In genomic region chr1:109282497-109282951, GRCh38 we compare ENCODE assay signal across 9 cellular contexts. TPM values are rescaled to one million over a fixed set of nuclear protein-coding genes. Genes with fewer than 3 reads are reported as not detected.
DNase-seq lines count a peak whose midpoint lies in the region; ATAC-seq and TF ChIP-seq lines count a peak whose summit lies in the region.
"Had no signal": no experiment of that assay in that cellular context is flagged by ENCODE, and none has a peak within 500 bp of the region (broad histone marks: within the 10 kb centered on the region; RNA-seq: fewer than 3 reads in every experiment).

No MANE protein-coding gene starts in this region.

- peak overlapping the region; percentile 15 to 60 (median 19) for H3K4me3 ChIP-seq in thyroid gland (replicated peaks in 1 of 3)

- H3K4me1 ChIP-seq in thyroid gland: peaks cover 18 to 24% of the 10 kb centered on the region in 2 donors

- H3K36me3 ChIP-seq in thyroid gland: no peaks in the 10 kb centered on the region

- TF ChIP-seq POLR2A in thyroid gland (IDR thresholded peaks at IDR 0.05): no peak

- H3K27me3 ChIP-seq in thyroid gland: no peaks in the 10 kb centered on the region

- H3K9me3 Mint-ChIP-seq in activated CD4-positive, alpha-beta T cell treated with anti-CD3 and anti-CD28 coated beads, Interleukin-2, amount 10 ng/mL, durations not matched to agents 7 days and 5 days: no peaks in the 10 kb centered on the region
- H3K9me3 Mint-ChIP-seq in activated naive CD8-positive, alpha-beta T cell treated with anti-CD3 and anti-CD28 coated beads, Interleukin-2, amount 50 U/mL, for 24 hours: no peaks in the 10 kb centered on the region

- DNase-seq in activated CD4-positive, alpha-beta T cell treated with anti-CD3 and anti-CD28 coated beads, Interleukin-2, amount 10 ng/mL, durations not matched to agents 7 days and 5 days: no peak
- DNase-seq in activated CD4-positive, alpha-beta T cell treated with anti-CD3 and anti-CD28 coated beads, Interleukin-2, amount 50 U/mL, for 1 hour: no peak
- DNase-seq in activated naive CD8-positive, alpha-beta T cell treated with anti-CD3 and anti-CD28 coated beads, Interleukin-2, amount 50 U/mL, for 24 hours: no peak
- DNase-seq in left kidney (ENCODE audit: low read depth, low spot score) (peak; percentile 34), thyroid gland (no peak), cerebellar nuclear complex (lab: John Stamatoyannopoulos, UW) (no peak), AG20443 (ENCODE audit: low spot score) (no peak), NCI-H1694 treated with DMSO at 0.1 percent for 48 hours (lab: John Stamatoyannopoulos, UW) (no peak)

- H3K4me3 Mint-ChIP-seq in activated CD4-positive, alpha-beta T cell treated with anti-CD3 and anti-CD28 coated beads, Interleukin-2, amount 10 ng/mL, durations not matched to agents 7 days and 5 days: peak overlapping the region; percentile 100
- H3K4me3 Mint-ChIP-seq in activated naive CD8-positive, alpha-beta T cell treated with anti-CD3 and anti-CD28 coated beads, Interleukin-2, amount 50 U/mL, for 24 hours: peak overlapping the region; percentile 99

- intact Hi-C loops in thyroid gland (cut with DNase I): loop anchor here (5.0 kb wide), 1 partner anchor 115 kb away; the partner anchor contains the start of gene SORT1

- H3K27me3 Mint-ChIP-seq in activated CD4-positive, alpha-beta T cell treated with anti-CD3 and anti-CD28 coated beads, Interleukin-2, amount 10 ng/mL, durations not matched to agents 7 days and 5 days: no peaks in the 10 kb centered on the region
- peaks cover 2% of the 10 kb centered on the region for H3K27me3 Mint-ChIP-seq in activated naive CD8-positive, alpha-beta T cell treated with anti-CD3 and anti-CD28 coated beads, Interleukin-2, amount 50 U/mL, for 24 hours

- peak overlapping the region in 1 of 3 donors; percentile 90 for H3K27ac ChIP-seq in thyroid gland

- peaks cover 32% of the 10 kb centered on the region for H3K4me1 Mint-ChIP-seq in activated CD4-positive, alpha-beta T cell treated with anti-CD3 and anti-CD28 coated beads, Interleukin-2, amount 10 ng/mL, durations not matched to agents 7 days and 5 days
- peaks cover 12% of the 10 kb centered on the region for H3K4me1 Mint-ChIP-seq in activated naive CD8-positive, alpha-beta T cell treated with anti-CD3 and anti-CD28 coated beads, Interleukin-2, amount 50 U/mL, for 24 hours

- TF ChIP-seq CTCF in thyroid gland (IDR thresholded peaks at IDR 0.05): no peak

- peaks cover 27% of the 10 kb centered on the region for H3K36me3 Mint-ChIP-seq in activated CD4-positive, alpha-beta T cell treated with anti-CD3 and anti-CD28 coated beads, Interleukin-2, amount 10 ng/mL, durations not matched to agents 7 days and 5 days (ENCODE audit: low read depth)
- H3K36me3 Mint-ChIP-seq in activated naive CD8-positive, alpha-beta T cell treated with anti-CD3 and anti-CD28 coated beads, Interleukin-2, amount 50 U/mL, for 24 hours (ENCODE audit: low read depth): no peaks in the 10 kb centered on the region

- no peaks in the 10 kb centered on the region for H3K9me3 ChIP-seq in thyroid gland

- H3K27ac Mint-ChIP-seq in activated CD4-positive, alpha-beta T cell treated with anti-CD3 and anti-CD28 coated beads, Interleukin-2, amount 10 ng/mL, durations not matched to agents 7 days and 5 days: peak overlapping the region; percentile 96
- H3K27ac Mint-ChIP-seq in activated naive CD8-positive, alpha-beta T cell treated with anti-CD3 and anti-CD28 coated beads, Interleukin-2, amount 50 U/mL, for 24 hours: peak overlapping the region; percentile 90

- WGBS in thyroid gland, 2 donors: 8 to 10% methylated on average over 10 of the region's 10 CpGs

- ATAC-seq in activated naive CD8-positive, alpha-beta T cell treated with anti-CD3 and anti-CD28 coated beads, Interleukin-2, amount 50 U/mL, for 24 hours: no peak

- CTCF ChIA-PET in activated CD4-positive, alpha-beta T cell treated with anti-CD3 and anti-CD28 coated beads, Interleukin-2, amount 10 ng/mL, durations not matched to agents 7 days and 5 days (lab: Charles Lee): interaction anchor here (0.8 to 7.7 kb wide), 9 partner anchors 13 to 253 kb away, joined by 3 to 50 read pairs (median 4); partner anchors contain the start of genes AMIGO1 and SORT1

- POLR2A ChIA-PET in activated CD4-positive, alpha-beta T cell treated with anti-CD3 and anti-CD28 coated beads, Interleukin-2, amount 10 ng/mL, durations not matched to agents 7 days and 5 days (lab: Charles Lee): no interaction called here

RNA-seq across cellular contexts. Expression of gene PSRC1, which starts 0.4 kb away (rescaled TPM):
- total RNA-seq in activated CD4-positive, alpha-beta T cell treated with anti-CD3 and anti-CD28 coated beads, Interleukin-2, amount 10 ng/mL, durations not matched to agents 7 days and 5 days: 10 to 100 TPM; 32.7 to 34.5 TPM
- 1 to 10 TPM; 1.0 to 4.0 (median 2.2) TPM for total RNA-seq in thyroid gland

RNA-seq across cellular contexts. Expression of gene MYBPHL, which starts 24.3 kb away (rescaled TPM):
- not detected for total RNA-seq in activated CD4-positive, alpha-beta T cell treated with anti-CD3 and anti-CD28 coated beads, Interleukin-2, amount 10 ng/mL, durations not matched to agents 7 days and 5 days
- not detected for total RNA-seq in thyroid gland
- total RNA-seq: T-helper 2 cell treated with Interferon-gamma antibody and Interleukin-4, amounts not matched to agents 100 ng/mL and 5 ng/mL, for 36 hours had no signal

RNA-seq across cellular contexts. Expression of gene CELSR2, which starts 33.2 kb away (rescaled TPM):
- 1 to 10 TPM; 5.2 to 5.3 TPM for total RNA-seq in activated CD4-positive, alpha-beta T cell treated with anti-CD3 and anti-CD28 coated beads, Interleukin-2, amount 10 ng/mL, durations not matched to agents 7 days and 5 days
- 10 to 100 TPM; 23.5 to 54.9 (median 47.6) TPM for total RNA-seq in thyroid gland

Comparison
In these comparisons a context has a peak if more than half of its experiments do, and no peak if none do; other contexts are left out.
1. RNA of gene PSRC1, which starts 0.4 kb away (total RNA-seq): 32.7 to 34.5 TPM in activated CD4-positive, alpha-beta T cell treated with anti-CD3 and anti-CD28 coated beads, Interleukin-2, amount 10 ng/mL, durations not matched to agents 7 days and 5 days; 1.0 to 4.0 TPM in thyroid gland; every median in the first group is over 4 times any median in the second.